Comparison of ENCODE assay signal across 8 cellular contexts in genomic region chr6:79233611-79234149, GRCh38. TPM values are rescaled to one million over a fixed set of nuclear protein-coding genes. Genes with fewer than 3 reads are reported as not detected.
DNase-seq lines count a peak whose midpoint lies in the region; ATAC-seq and TF ChIP-seq lines count a peak whose summit lies in the region.

No MANE protein-coding gene starts in this region.

- CTCF ChIA-PET in activated B cell treated with CpG ODN at 0.5 μM for 24 hours (lab: Charles Lee): no interaction called here

- H3K4me3 Mint-ChIP-seq in activated B cell treated with CpG ODN at 0.5 μM for 24 hours: peak overlapping the region; percentile 96

- POLR2A ChIA-PET in activated B cell treated with CpG ODN at 0.5 μM for 24 hours (lab: Charles Lee): interaction anchor here (1.1 to 1.2 kb wide), 2 partner anchors 156 kb away, joined by 3 to 8 read pairs; partner anchors contain the start of gene PHIP

- intact Hi-C loops in activated B cell treated with CpG ODN at 0.5 μM for 24 hours (cut with micrococcal nuclease): loop anchor here (1.0 to 10.0 kb wide), 7 partner anchors 155 to 873 kb away; partner anchors contain the start of genes BCKDHB, IRAK1BP1, LCA5 and PHIP

- ATAC-seq in GM18873 (IDR thresholded peaks at IDR 0.05; ENCODE audit: low FRiP score, unreplicated experiment) (peak; percentile 65), HG03135 (IDR thresholded peaks at IDR 0.05; ENCODE audit: unreplicated experiment) (peak; percentile 71), activated B cell treated with CpG ODN at 0.5 μM for 24 hours (ENCODE audit: low read depth) (peak; percentile 57)

- no peaks in the 10 kb centered on the region for H3K9me3 Mint-ChIP-seq in activated B cell treated with CpG ODN at 0.5 μM for 24 hours

- DNase-seq in AG08396 (ENCODE audit: low spot score) (peak; percentile 88), NCI-H2196 (lab: John Stamatoyannopoulos, UW; ENCODE audit: unreplicated experiment) (peak; percentile 80), activated B cell treated with CpG ODN at 0.5 μM for 24 hours (peak; percentile 63), islet precursor cell (peak; percentile 97)
- DNase-seq in central memory CD4-positive, alpha-beta T cell: peak; percentile 58
- DNase-seq in stimulated activated CD4-positive, alpha-beta T cell treated with anti-CD3 and anti-CD28 coated beads, Interleukin-12 subunit alpha, Interleukin-12 subunit beta, amount 100 ng/mL, for 4 hours: peak; percentile 56

- TF ChIP-seq CTCF in activated B cell treated with CpG ODN at 0.5 μM for 24 hours (IDR thresholded peaks at IDR 0.05): no peak

- peaks cover 5% of the 10 kb centered on the region for H3K36me3 Mint-ChIP-seq in activated B cell treated with CpG ODN at 0.5 μM for 24 hours (ENCODE audit: low read depth)

- H3K27ac Mint-ChIP-seq in activated B cell treated with CpG ODN at 0.5 μM for 24 hours: peak overlapping the region; percentile 89

- peaks cover 14% of the 10 kb centered on the region for H3K4me1 Mint-ChIP-seq in activated B cell treated with CpG ODN at 0.5 μM for 24 hours

- H3K27me3 Mint-ChIP-seq in activated B cell treated with CpG ODN at 0.5 μM for 24 hours: no peaks in the 10 kb centered on the region

RNA-seq across cellular contexts. Expression of gene HMGN3, which starts 0.8 kb away (rescaled TPM):
- total RNA-seq in activated B cell treated with CpG ODN at 0.5 μM for 24 hours: 29.9 and 30.9 TPM in 2 replicates

Comparison
In these comparisons a context has a peak if more than half of its experiments do, and no peak if none do; other contexts are left out.
1. Peak in every context shown above with its lines: DNase-seq and ATAC-seq.